ENCODE assay signal across 15 cellular contexts in the genomic region with DNA sequence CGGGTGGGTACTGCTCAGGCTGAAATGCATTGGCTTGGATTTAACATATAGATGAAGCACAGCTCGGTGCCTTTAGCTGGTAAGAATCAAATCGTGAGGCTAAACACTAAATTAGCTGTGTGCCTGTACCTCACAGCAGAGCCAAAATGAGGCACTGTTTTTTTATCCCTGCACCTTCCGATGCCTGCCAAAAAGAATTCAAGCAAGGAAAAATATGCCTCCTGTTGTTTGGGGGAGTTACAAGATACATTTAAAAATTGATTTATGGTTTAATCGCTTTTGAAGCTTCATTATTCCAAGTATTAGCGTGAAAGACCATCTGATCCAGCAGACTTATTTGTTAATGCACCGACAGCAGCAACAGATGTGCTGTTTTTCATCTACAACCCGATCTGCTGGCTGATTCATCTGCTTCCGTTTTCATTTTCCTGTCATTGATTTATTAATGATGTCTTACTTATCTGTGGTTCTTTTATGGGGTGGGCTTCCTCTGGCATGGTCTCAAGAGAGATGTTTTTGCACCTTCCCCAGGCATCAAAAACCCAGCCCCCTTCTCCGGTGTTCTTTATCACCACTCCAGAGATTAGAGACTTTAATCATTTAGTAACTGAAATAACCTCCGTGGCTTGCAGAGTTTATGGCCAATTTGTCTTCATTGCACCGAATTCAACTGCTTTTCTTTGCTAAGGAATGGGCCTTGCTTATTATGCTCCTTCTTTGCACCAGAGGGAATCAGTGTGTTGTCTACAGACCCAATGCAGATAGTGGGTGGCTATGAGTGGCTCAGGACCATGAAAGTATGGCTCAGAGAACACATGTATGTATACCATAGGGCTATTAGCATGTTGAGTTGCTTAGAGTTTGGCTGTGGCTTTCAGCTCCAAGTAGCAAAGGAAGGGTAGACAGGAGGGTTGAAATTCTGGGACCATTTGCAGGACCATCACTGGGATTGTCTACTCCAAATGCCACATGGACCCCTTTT.
DNase-seq lines count a peak whose midpoint lies in the region; ATAC-seq, FAIRE-seq and TF ChIP-seq lines count a peak whose summit lies in the region.
"Had no signal": no experiment of that assay in that cellular context is flagged by ENCODE, and none has a peak within 500 bp of the region (broad histone marks: within the 10 kb centered on the region; RNA-seq: fewer than 3 reads in every experiment).

No MANE protein-coding gene starts in this region.

- no peak for DNase-seq in activated T-cell treated with anti-CD3 and anti-CD28 coated beads, Interleukin-2, amount 50 U/mL, for 72 hours
- DNase-seq in activated T-cell treated with anti-CD3 and anti-CD28 coated beads, Interleukin-2, amount 50 U/mL, for 1 hour: no peak
- no peak for DNase-seq in PC-3
- peak; percentile 79 for DNase-seq in endothelial cell of umbilical vein (ENCODE audit: low read depth, low spot score)
- no peak for DNase-seq in thoracic aorta (ENCODE audit: low spot score)
- no peak for DNase-seq in HUDEP-2 (lab: John Stamatoyannopoulos, UW; ENCODE audit: unreplicated experiment in 76 of 76)
- no peak for DNase-seq in A172 (ENCODE audit: low spot score)
- DNase-seq in Peyer's patch: no peak
- DNase-seq: activated CD4-positive, alpha-beta T cell treated with anti-CD3 and anti-CD28 coated beads for 48 hours; activated naive CD4-positive, alpha-beta T cell; DMS79 treated with DMSO at 0.1 percent for 48 hours; ovary; trophoblast cell had no signal

- 0 out of 2 replicates have a peak overlapping the region, but pooled peaks have one; percentile 0 for H3K4me2 ChIP-seq in PC-3 (ENCODE audit: low read length)
- H3K4me2 ChIP-seq in endothelial cell of umbilical vein (ENCODE audit: insufficient read depth, low read length): peak overlapping the region; percentile 33
- H3K4me2 ChIP-seq: KMS-11 had no signal

- H3K27me3 ChIP-seq in PC-3 (ENCODE audit: low read length) (peaks cover 95% of the 10 kb centered on the region), endothelial cell of umbilical vein (ENCODE audit: control insufficient read depth in 2 of 2, insufficient read depth in 2 of 2, low read length in 2 of 2) (no peaks in the 10 kb centered on the region), thoracic aorta (replicated peaks; ENCODE audit: insufficient read depth) (no peaks in the 10 kb centered on the region), Peyer's patch (no peaks in the 10 kb centered on the region)
- H3K27me3 ChIP-seq: esophagus muscularis mucosa, ovary had no signal

- H3K4me1 Mint-ChIP-seq in activated T-cell treated with anti-CD3 and anti-CD28 coated beads, Interleukin-2, amount 50 U/mL, for 72 hours (ENCODE audit: low read depth): peaks cover 10% of the 10 kb centered on the region

- H3K9ac ChIP-seq in PC-3 (ENCODE audit: low read length) (no peak overlapping the region), endothelial cell of umbilical vein (replicated peaks; ENCODE audit: extremely low read depth, insufficient read depth, low read length) (no peak overlapping the region)
- H3K9ac ChIP-seq: KMS-11 had no signal

- no peak overlapping the region for H3K4me3 ChIP-seq in PC-3 (ENCODE audit: low read length)
- H3K4me3 ChIP-seq in endothelial cell of umbilical vein (replicated peaks in 1 of 3; ENCODE audit: insufficient read depth in 1 of 3, low read depth in 1 of 3, low read length in 3 of 3): no peak overlapping the region
- peak overlapping the region; percentile 16 for H3K4me3 ChIP-seq in thoracic aorta
- no peak overlapping the region for H3K4me3 ChIP-seq in Peyer's patch
- H3K4me3 ChIP-seq: esophagus muscularis mucosa, ovary had no signal

- TF ChIP-seq CTCF in PC-3 (conservative IDR thresholded peaks at IDR 0.05; ENCODE audit: low read depth, low read length): no peak
- no peak for TF ChIP-seq CTCF in endothelial cell of umbilical vein (IDR thresholded peaks at IDR 0.05; ENCODE audit: extremely low read depth in 1 of 2, insufficient read depth in 1 of 2, low read depth in 1 of 2, low read length in 2 of 2)
- no peak for TF ChIP-seq CTCF in thoracic aorta (IDR thresholded peaks at IDR 0.05)
- TF ChIP-seq CTCF in Peyer's patch (IDR thresholded peaks at IDR 0.05): no peak

- peaks cover 0 to 4% of the 10 kb centered on the region in 2 donors for H3K36me3 Mint-ChIP-seq in activated T-cell treated with anti-CD3 and anti-CD28 coated beads, Interleukin-2, amount 50 U/mL, for 72 hours (ENCODE audit: insufficient read depth in 2 of 2)

- ATAC-seq in activated T-cell treated with anti-CD3 and anti-CD28 coated beads, Interleukin-2, amount 50 U/mL, for 72 hours (replicated peaks in 1 of 2): no peak
- no peak for ATAC-seq in PC-3
- no peak for ATAC-seq in thoracic aorta (ENCODE audit: insufficient number of reproducible peaks, low FRiP score, low read depth)

- POLR2A ChIA-PET in PC-3 (lab: Charles Lee; ENCODE audit: unreplicated experiment) (no interaction called here), endothelial cell of umbilical vein (lab: Charles Lee) (interaction anchor here (0.6 kb wide), 1 partner anchor 625 kb away, joined by 3 read pairs; no protein-coding TSS in a partner anchor)

- H3K4me3 Mint-ChIP-seq in activated T-cell treated with anti-CD3 and anti-CD28 coated beads, Interleukin-2, amount 50 U/mL, for 72 hours: peak overlapping the region; percentile 53 to 58

- H2AFZ ChIP-seq in PC-3 (ENCODE audit: low read length): no peak overlapping the region
- no peak overlapping the region for H2AFZ ChIP-seq in endothelial cell of umbilical vein (ENCODE audit: low read depth, low read length)

- H3K9me2 ChIP-seq in PC-3 (replicated peaks; ENCODE audit: low read length): no peaks in the 10 kb centered on the region

- no peaks in the 10 kb centered on the region for H3F3A ChIP-seq in PC-3 (ENCODE audit: low read length, unreplicated experiment)

- peaks cover 4% of the 10 kb centered on the region in 2 donors for H3K9me3 Mint-ChIP-seq in activated T-cell treated with anti-CD3 and anti-CD28 coated beads, Interleukin-2, amount 50 U/mL, for 72 hours

- H3K27ac Mint-ChIP-seq in activated T-cell treated with anti-CD3 and anti-CD28 coated beads, Interleukin-2, amount 50 U/mL, for 72 hours: no peak overlapping the region

- no peak overlapping the region for H3K27ac ChIP-seq in PC-3 (ENCODE audit: low read length)
- no peak overlapping the region for H3K27ac ChIP-seq in endothelial cell of umbilical vein (ENCODE audit: insufficient read depth, low read depth, low read length)
- H3K27ac ChIP-seq in thoracic aorta: no peak overlapping the region
- no peak overlapping the region for H3K27ac ChIP-seq in Peyer's patch
- H3K27ac ChIP-seq: esophagus muscularis mucosa, KMS-11, ovary had no signal

- TF ChIP-seq POLR2A in endothelial cell of umbilical vein (IDR thresholded peaks at IDR 0.05; ENCODE audit: low read depth, low read length): peak; percentile 39
- TF ChIP-seq POLR2A in Peyer's patch (IDR thresholded peaks at IDR 0.05): no peak

- intact Hi-C loops in PC-3 (cut with micrococcal nuclease) (no loop called here), endothelial cell of umbilical vein (cut with micrococcal nuclease) (loop anchor here (2.0 to 5.0 kb wide), 3 partner anchors 35 to 135 kb away; no protein-coding TSS in a partner anchor)

- H3K9me3 ChIP-seq in PC-3 (ENCODE audit: low read length) (no peaks in the 10 kb centered on the region), endothelial cell of umbilical vein (replicated peaks; ENCODE audit: control insufficient read depth, insufficient read depth, low read length) (no peaks in the 10 kb centered on the region), thoracic aorta (no peaks in the 10 kb centered on the region), Peyer's patch (no peaks in the 10 kb centered on the region)
- H3K9me3 ChIP-seq: esophagus muscularis mucosa, ovary had no signal

- no peaks in the 10 kb centered on the region for H3K9me1 ChIP-seq in endothelial cell of umbilical vein (replicated peaks; ENCODE audit: control insufficient read depth, extremely low read depth, insufficient read depth, low read length)

- H3K79me2 ChIP-seq in PC-3 (ENCODE audit: low read length) (no peaks in the 10 kb centered on the region), endothelial cell of umbilical vein (ENCODE audit: control insufficient read depth, insufficient read depth, low read length) (no peaks in the 10 kb centered on the region)

- peak; percentile 89 for FAIRE-seq in endothelial cell of umbilical vein (lab: Jason Lieb, UNC)

- no peaks in the 10 kb centered on the region for H4K20me1 ChIP-seq in PC-3 (ENCODE audit: low read length)
- H4K20me1 ChIP-seq in endothelial cell of umbilical vein (replicated peaks; ENCODE audit: control insufficient read depth, extremely low read depth, insufficient read depth, low read length): no peaks in the 10 kb centered on the region

- no peaks in the 10 kb centered on the region for H3K36me3 ChIP-seq in PC-3 (ENCODE audit: low read depth, low read length)
- no peaks in the 10 kb centered on the region for H3K36me3 ChIP-seq in endothelial cell of umbilical vein (ENCODE audit: control insufficient read depth in 2 of 2, extremely low read depth in 1 of 2, insufficient read depth in 2 of 2, low read length in 2 of 2)
- H3K36me3 ChIP-seq in thoracic aorta: no peaks in the 10 kb centered on the region
- no peaks in the 10 kb centered on the region for H3K36me3 ChIP-seq in Peyer's patch
- H3K36me3 ChIP-seq: esophagus muscularis mucosa, ovary had no signal

- H3K27me3 Mint-ChIP-seq in activated T-cell treated with anti-CD3 and anti-CD28 coated beads, Interleukin-2, amount 50 U/mL, for 72 hours (ENCODE audit: low read depth): peaks cover 13% of the 10 kb centered on the region

- CTCF ChIA-PET in PC-3 (lab: Charles Lee): no interaction called here
- CTCF ChIA-PET in endothelial cell of umbilical vein (lab: Charles Lee): interaction anchor here (0.7 to 1.3 kb wide), 8 partner anchors 9 to 967 kb away, joined by 3 to 8 read pairs (median 3); no protein-coding TSS in a partner anchor

- BruUV-seq in PC-3 (replicated peaks; lab: Mats Ljungman, UMichigan) (no TSS peak), endothelial cell of umbilical vein (replicated peaks; lab: Mats Ljungman, UMichigan) (no TSS peak)

- H3K4me1 ChIP-seq in PC-3 (ENCODE audit: insufficient read depth, low read length) (no peaks in the 10 kb centered on the region), endothelial cell of umbilical vein (ENCODE audit: control insufficient read depth, extremely low read depth, insufficient read depth, low read length) (peaks cover 24% of the 10 kb centered on the region), thoracic aorta (ENCODE audit: control insufficient read depth in 1 of 2, low read depth in 2 of 2) (peaks cover 0 to 12% of the 10 kb centered on the region in 2 donors), Peyer's patch (no peaks in the 10 kb centered on the region)

- dilution Hi-C loops in endothelial cell of umbilical vein (cut with MboI; ENCODE audit: extremely low pct_ligation_motif_present, low sequenced_read_pairs): no loop called here

TF ChIP-seq in endothelial cell of umbilical vein, 7 proteins besides CTCF, POLR2A, EP300 and RAD21 (continues in another document):
- TF ChIP-seq EZH2 (IDR thresholded peaks at IDR 0.05; ENCODE audit: borderline replicate concordance, low read depth, low read length, severe bottlenecking) (no peak), MYC (IDR thresholded peaks at IDR 0.05; ENCODE audit: low read depth, low read length) (no peak), JUN (IDR thresholded peaks at IDR 0.05; ENCODE audit: borderline replicate concordance, insufficient read depth, insufficient read length, low read depth) (peak; percentile 57), GATA2 (IDR thresholded peaks at IDR 0.05; ENCODE audit: insufficient read depth, insufficient read length, low read depth, low read length) (peak; percentile 99)
